Comparison of ENCODE assay signal across 20 cellular contexts in genomic region chr9:132415181-132415580, GRCh38. TPM values are rescaled to one million over a fixed set of nuclear protein-coding genes. Genes with fewer than 3 reads are reported as not detected.
DNase-seq lines count a peak whose midpoint lies in the region; ATAC-seq, FAIRE-seq and TF ChIP-seq lines count a peak whose summit lies in the region.
"Had no signal": no experiment of that assay in that cellular context is flagged by ENCODE, and none has a peak within 500 bp of the region (broad histone marks: within the 10 kb centered on the region; RNA-seq: fewer than 3 reads in every experiment).

No MANE protein-coding gene starts in this region.

- H3K9me3 ChIP-seq in A549: peaks cover 15% of the 10 kb centered on the region
- H3K9me3 ChIP-seq in GM23248 (ENCODE audit: low read depth): no peaks in the 10 kb centered on the region
- no peaks in the 10 kb centered on the region for H3K9me3 ChIP-seq in PC-9 (ENCODE audit: insufficient read depth, low read depth)
- H3K9me3 ChIP-seq in iPS-20b (ENCODE audit: insufficient read depth, low read depth, low read length): no peaks in the 10 kb centered on the region
- H3K9me3 ChIP-seq: BLaER1, HAP-1, SK-N-SH had no signal

- WGBS in A549 (ENCODE audit: missing lambda C conversion rate): 22% methylated on average over 12 of the region's 12 CpGs
- WGBS in GM23248 (ENCODE audit: low coverage in 1 of 2, low lambda C conversion rate in 2 of 2, missing lambda C conversion rate in 2 of 2), 2 experiments: 3 to 5% methylated on average over 12 of the region's 12 CpGs

- in situ Hi-C loops in GM23248 (cut with MboI): loop anchor here (10.0 kb wide), 1 partner anchor 160 kb away; no protein-coding TSS in a partner anchor

- no peaks in the 10 kb centered on the region for H3K79me2 ChIP-seq in GM23248 (ENCODE audit: insufficient read depth)
- no peaks in the 10 kb centered on the region for H3K79me2 ChIP-seq in PC-9 (ENCODE audit: low read depth)

- intact Hi-C loops in PC-9 (cut with micrococcal nuclease; ENCODE audit: unreplicated experiment): loop anchor here (10.0 kb wide), 1 partner anchor 490 kb away; no protein-coding TSS in a partner anchor

- H3K27ac ChIP-seq in A549: no peak overlapping the region
- no peak overlapping the region for H3K27ac ChIP-seq in GM23248
- no peak overlapping the region for H3K27ac ChIP-seq in PC-9
- no peak overlapping the region for H3K27ac ChIP-seq in iPS-20b (ENCODE audit: low read length)
- H3K27ac ChIP-seq: BLaER1, KMS-11 had no signal

- H3K4me3 ChIP-seq in A549 (0 out of 3 replicates have a peak overlapping the region, but pooled peaks have one; percentile 20), GM23248 (peak overlapping the region; percentile 46; the same call in 1 of the 2 replicates), PC-9 (no peak overlapping the region), iPS-20b (ENCODE audit: low read length) (peak overlapping the region; percentile 47; the same call in 1 of the 2 replicates)
- H3K4me3 ChIP-seq: BLaER1, HAP-1 had no signal

- no peak for TF ChIP-seq RAD21 in A549 (conservative IDR thresholded peaks at IDR 0.05 in 1 of 2, IDR thresholded peaks at IDR 0.05 in 1 of 2)

- no peaks in the 10 kb centered on the region for H4K20me1 ChIP-seq in GM23248 (ENCODE audit: insufficient read depth)
- no peaks in the 10 kb centered on the region for H4K20me1 ChIP-seq in PC-9 (ENCODE audit: insufficient read depth)

- POLR2A ChIA-PET in A549 (lab: Yijun Ruan, JAX) (interaction anchor here (0.9 kb wide), 1 partner anchor 60 kb away, joined by 3 read pairs; the partner anchor contains the start of gene SETX), PC-9 (lab: Charles Lee; ENCODE audit: unreplicated experiment) (interaction anchor here (0.7 kb wide), 1 partner anchor 47 kb away, joined by 6 read pairs; no protein-coding TSS in a partner anchor)

- no peak for TF ChIP-seq EP300 in A549 (IDR thresholded peaks at IDR 0.05)

- peak overlapping the region; percentile 47 for H3K4me2 ChIP-seq in A549
- no peak overlapping the region for H3K4me2 ChIP-seq in GM23248 (ENCODE audit: unreplicated experiment)
- H3K4me2 ChIP-seq in PC-9: peak overlapping the region; percentile 25; the same call in 1 of the 2 replicates
- H3K4me2 ChIP-seq: BLaER1, KMS-11, SK-N-SH had no signal

- TF ChIP-seq CTCF in A549 (IDR thresholded peaks at IDR 0.05): no peak
- TF ChIP-seq CTCF in PC-9 (conservative IDR thresholded peaks at IDR 0.05): no peak

- ATAC-seq in A549: no peak

- no peaks in the 10 kb centered on the region for H3K36me3 ChIP-seq in GM23248 (ENCODE audit: low read depth)
- H3K36me3 ChIP-seq in PC-9 (ENCODE audit: low read depth): no peaks in the 10 kb centered on the region
- H3K36me3 ChIP-seq in iPS-20b (ENCODE audit: insufficient read depth, low read depth, low read length): no peaks in the 10 kb centered on the region
- H3K36me3 ChIP-seq: BLaER1, HAP-1 had no signal

- H3K27me3 ChIP-seq in GM23248 (replicated peaks; ENCODE audit: insufficient read depth): peaks cover 85% of the 10 kb centered on the region
- peaks cover 94% of the 10 kb centered on the region for H3K27me3 ChIP-seq in PC-9 (ENCODE audit: insufficient read depth, low read depth)
- H3K27me3 ChIP-seq in iPS-20b (ENCODE audit: insufficient read depth, low read length): peaks cover 46% of the 10 kb centered on the region

- DNase-seq in A549 (ENCODE audit: low read depth in 1 of 2, low spot score in 1 of 2) (no peak), GM23248 (no peak), PC-9 (no peak), germinal center (ENCODE audit: low spot score) (no peak), HK-2 (ENCODE audit: unreplicated experiment) (no peak), HCEC 1CT (no peak)
- DNase-seq in stimulated activated CD4-positive, alpha-beta T cell treated with anti-CD3 and anti-CD28 coated beads, Interleukin-4, amount 100 ng/mL, for 1 hour: no peak
- DNase-seq: CD4-positive, alpha-beta memory T cell; MV-4-11; NCI-H1694 treated with DMSO at 0.1 percent for 48 hours; NCI-H226; NCI-H524 treated with DMSO at 0.1 percent for 48 hours; NK-92 treated with Interleukin-12 subunit alpha and Interleukin-12 subunit beta, amount 100 ng/mL, for 24 hours; SHP77 treated with DMSO at 0.1 percent for 48 hours; SK-N-SH had no signal

- CTCF ChIA-PET in A549 (lab: Yijun Ruan, JAX) (interaction anchor here (0.6 to 3.8 kb wide), 7 partner anchors 12 to 557 kb away, joined by 3 to 28 read pairs (median 4); no protein-coding TSS in a partner anchor), PC-9 (lab: Charles Lee) (no interaction called here)

- H3K4me1 ChIP-seq in A549 (peaks cover 5% of the 10 kb centered on the region; the same call in 1 of the 3 replicates), GM23248 (ENCODE audit: insufficient read depth) (no peaks in the 10 kb centered on the region), PC-9 (replicated peaks; ENCODE audit: insufficient read depth) (peaks cover 4% of the 10 kb centered on the region; the same call in 1 of the 2 replicates), iPS-20b (ENCODE audit: insufficient read depth, low read length) (no peaks in the 10 kb centered on the region)

- H3F3A ChIP-seq in GM23248 (ENCODE audit: insufficient read depth): no peaks in the 10 kb centered on the region
- 0 out of 2 replicates have a peak, but pooled peaks cover 7% of the 10 kb centered on the region for H3F3A ChIP-seq in PC-9 (ENCODE audit: insufficient read depth, low read depth)

- no peak for FAIRE-seq in A549 (lab: Jason Lieb, UNC)
- FAIRE-seq: A204.1 had no signal

- H2AFZ ChIP-seq in GM23248: peak overlapping the region; percentile 61
- no peak overlapping the region for H2AFZ ChIP-seq in PC-9

- H3K9ac ChIP-seq in GM23248 (no peak overlapping the region), iPS-20b (ENCODE audit: low read depth, low read length) (no peak overlapping the region)
- H3K9ac ChIP-seq: BLaER1, KMS-11, SK-N-SH had no signal

- TF ChIP-seq POLR2A in A549 (IDR thresholded peaks at IDR 0.05; ENCODE audit: low read length): no peak

- no TSS peak for BruUV-seq in PC-9 (replicated peaks; lab: Mats Ljungman, UMichigan)

- H3K9me2 ChIP-seq in GM23248 (ENCODE audit: insufficient read depth): no peaks in the 10 kb centered on the region
- H3K9me2 ChIP-seq in PC-9 (ENCODE audit: insufficient read depth): no peaks in the 10 kb centered on the region
- H3K9me2 ChIP-seq: SK-N-SH had no signal

TF ChIP-seq in A549, 52 proteins besides CTCF, POLR2A, EP300 and RAD21:
- TF ChIP-seq FOSL2 (IDR thresholded peaks at IDR 0.05) (no peak), FOSL2 (CRISPR knock-in tag; IDR thresholded peaks at IDR 0.05) (no peak), KDM5A (IDR thresholded peaks at IDR 0.05) (no peak), CHD2 (IDR thresholded peaks at IDR 0.05; ENCODE audit: low read length, partially characterized antibody) (no peak), EHMT2 (IDR thresholded peaks at IDR 0.05; ENCODE audit: low read depth) (no peak), NPAS2 (CRISPR knock-in tag; IDR thresholded peaks at IDR 0.05; ENCODE audit: borderline replicate concordance) (no peak), RARB (CRISPR knock-in tag; IDR thresholded peaks at IDR 0.05) (no peak), ZC3H11A (IDR thresholded peaks at IDR 0.05) (no peak), SREBF2 (IDR thresholded peaks at IDR 0.05) (no peak), HEYL (CRISPR knock-in tag; IDR thresholded peaks at IDR 0.05) (no peak)
- TF ChIP-seq, protein P1, sequence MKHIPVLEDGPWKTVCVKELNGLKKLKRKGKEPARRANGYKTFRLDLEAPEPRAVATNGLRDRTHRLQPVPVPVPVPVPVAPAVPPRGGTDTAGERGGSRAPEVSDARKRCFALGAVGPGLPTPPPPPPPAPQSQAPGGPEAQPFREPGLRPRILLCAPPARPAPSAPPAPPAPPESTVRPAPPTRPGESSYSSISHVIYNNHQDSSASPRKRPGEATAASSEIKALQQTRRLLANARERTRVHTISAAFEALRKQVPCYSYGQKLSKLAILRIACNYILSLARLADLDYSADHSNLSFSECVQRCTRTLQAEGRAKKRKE (CRISPR knock-in tag; IDR thresholded peaks at IDR 0.05; ENCODE audit: low read depth): no peak
- TF ChIP-seq, protein P2, sequence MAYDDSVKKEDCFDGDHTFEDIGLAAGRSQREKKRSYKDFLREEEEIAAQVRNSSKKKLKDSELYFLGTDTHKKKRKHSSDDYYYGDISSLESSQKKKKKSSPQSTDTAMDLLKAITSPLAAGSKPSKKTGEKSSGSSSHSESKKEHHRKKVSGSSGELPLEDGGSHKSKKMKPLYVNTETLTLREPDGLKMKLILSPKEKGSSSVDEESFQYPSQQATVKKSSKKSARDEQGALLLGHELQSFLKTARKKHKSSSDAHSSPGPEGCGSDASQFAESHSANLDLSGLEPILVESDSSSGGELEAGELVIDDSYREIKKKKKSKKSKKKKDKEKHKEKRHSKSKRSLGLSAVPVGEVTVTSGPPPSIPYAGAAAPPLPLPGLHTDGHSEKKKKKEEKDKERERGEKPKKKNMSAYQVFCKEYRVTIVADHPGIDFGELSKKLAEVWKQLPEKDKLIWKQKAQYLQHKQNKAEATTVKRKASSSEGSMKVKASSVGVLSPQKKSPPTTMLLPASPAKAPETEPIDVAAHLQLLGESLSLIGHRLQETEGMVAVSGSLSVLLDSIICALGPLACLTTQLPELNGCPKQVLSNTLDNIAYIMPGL (CRISPR knock-in tag; IDR thresholded peaks at IDR 0.05; ENCODE audit: borderline replicate concordance): no peak

RNA-seq across cellular contexts. Expression of gene CFAP77, which starts 5.2 kb away (rescaled TPM):
- polyA plus RNA-seq in A549 (2011; rRNA removed) (0.05 TPM in 1 of 2 replicates, not detected in the other), A549 (2017; fragmentation: RNase III; extraction: RNeasy Plus Mini Kit Qiagen cat#74134 plus additional on column Dnase treatment) (not detected in 3 replicates), GM23248 (2016; fragmentation: Nextera tagmentation; extraction: Ambion mirVana) (not detected in 2 replicates)
- 0.04 TPM in 1 of 2 replicates, not detected in the other for polyA plus RNA-seq in A549 (2012; cell fraction: cytosol; rRNA removed)
- not detected in 2 replicates for polyA plus RNA-seq in A549 (2012; cell fraction: nucleus; rRNA removed)
- not detected in 2 replicates for polyA minus RNA-seq in A549 (2011; rRNA and poly(A)+ RNA removed)
- not detected in 2 replicates for total RNA-seq in GM23248 (2014; rRNA removed; shearing (Covaris generic))
- total RNA-seq in PC-9 (2021): not detected in 2 replicates
- total RNA-seq: CD4-positive, alpha-beta memory T cell had no signal
- polyA plus RNA-seq: CD4-positive, alpha-beta memory T cell had no signal

RNA-seq across cellular contexts. Expression of gene TTF1, which starts 8.5 kb away (rescaled TPM):
- polyA plus RNA-seq in A549 (2011; rRNA removed) (12.8 and 16.0 TPM in 2 replicates), A549 (2017; fragmentation: RNase III; extraction: RNeasy Plus Mini Kit Qiagen cat#74134 plus additional on column Dnase treatment) (11.4 to 14.0 TPM (median 12.3 TPM) in 3 replicates), GM23248 (2016; fragmentation: Nextera tagmentation; extraction: Ambion mirVana) (5.3 and 5.8 TPM in 2 replicates)
- polyA plus RNA-seq in A549 (2012; cell fraction: cytosol; rRNA removed): 8.8 and 9.8 TPM in 2 replicates
- polyA plus RNA-seq in A549 (2012; cell fraction: nucleus; rRNA removed): 2.9 and 8.8 TPM in 2 replicates
- polyA minus RNA-seq in A549 (2011; rRNA and poly(A)+ RNA removed): 2.0 and 2.9 TPM in 2 replicates
- 3.2 and 6.7 TPM in 2 replicates for total RNA-seq in GM23248 (2014; rRNA removed; shearing (Covaris generic))
- 16.0 and 18.5 TPM in 2 replicates for total RNA-seq in PC-9 (2021)
